8 cellular contexts compared by ENCODE assay signal in genomic region chr1:165424454-165425283, GRCh38. TPM values are rescaled to one million over a fixed set of nuclear protein-coding genes. Genes with fewer than 3 reads are reported as not detected.
DNase-seq lines count a peak whose midpoint lies in the region; ATAC-seq and TF ChIP-seq lines count a peak whose summit lies in the region.

No MANE protein-coding gene starts in this region.

- POLR2A ChIA-PET in CD8-positive, alpha-beta T cell (lab: Charles Lee), result no interaction called here

- H4K91ac ChIP-seq in neuronal stem cell (ENCODE audit: low read depth, low read length, poor library complexity), result no peak overlapping the region

- peak overlapping the region; percentile 75 for H3K4me3 Mint-ChIP-seq in CD8-positive, alpha-beta T cell
- peak overlapping the region; percentile 70 for H3K4me3 Mint-ChIP-seq in activated naive CD8-positive, alpha-beta T cell treated with anti-CD3 and anti-CD28 coated beads, Interleukin-2, amount 50 U/mL, for 24 hours

- no peak for TF ChIP-seq POLR2A in erythroblast (IDR thresholded peaks at IDR 0.05; ENCODE audit: low read length)

- H3K4me2 ChIP-seq in neuronal stem cell (ENCODE audit: insufficient read depth, low read length, poor library complexity, severe bottlenecking), result no peak overlapping the region

- no peak overlapping the region for H3K23ac ChIP-seq in neuronal stem cell (ENCODE audit: low read depth, low read length, poor library complexity)

- H3K4me3 ChIP-seq in CD8-positive, alpha-beta T cell (ENCODE audit: low read depth, low read length), result peak overlapping the region; percentile 24
- H3K4me3 ChIP-seq in mucosa of stomach (ENCODE audit: low read length) (peak overlapping the region; percentile 37), neuronal stem cell (ENCODE audit: low read length in 2 of 2) (no peak overlapping the region)

- no peak overlapping the region for H2AK5ac ChIP-seq in neuronal stem cell (ENCODE audit: low read depth, low read length)

- no peaks in the 10 kb centered on the region for H3K9me3 Mint-ChIP-seq in CD8-positive, alpha-beta T cell
- no peaks in the 10 kb centered on the region for H3K9me3 Mint-ChIP-seq in activated naive CD8-positive, alpha-beta T cell treated with anti-CD3 and anti-CD28 coated beads, Interleukin-2, amount 50 U/mL, for 24 hours

- no peak overlapping the region for H3K4ac ChIP-seq in neuronal stem cell (ENCODE audit: low read length)

- no peak overlapping the region for H2BK5ac ChIP-seq in neuronal stem cell (ENCODE audit: low read length)

- H3K27ac ChIP-seq in CD8-positive, alpha-beta T cell (ENCODE audit: low read depth, low read length), result peak overlapping the region; percentile 0
- no peak overlapping the region for H3K27ac ChIP-seq in neuronal stem cell (replicated peaks; ENCODE audit: low read length)

- no peak overlapping the region for H3K18ac ChIP-seq in neuronal stem cell (ENCODE audit: low read length)

- H3K4me1 ChIP-seq in CD8-positive, alpha-beta T cell (ENCODE audit: insufficient read depth, low read length), result peaks cover 21% of the 10 kb centered on the region
- H3K4me1 ChIP-seq in mucosa of stomach (ENCODE audit: control insufficient read depth, insufficient read depth, low read length) (peaks cover 6% of the 10 kb centered on the region), neuronal stem cell (ENCODE audit: control insufficient read depth in 2 of 2, insufficient read depth in 1 of 2, low read depth in 1 of 2, low read length in 2 of 2) (no peaks in the 10 kb centered on the region)

- H3K14ac ChIP-seq in neuronal stem cell (ENCODE audit: low read length), result no peak overlapping the region

- H3K27ac Mint-ChIP-seq in CD8-positive, alpha-beta T cell, result peak overlapping the region; percentile 82
- peak overlapping the region; percentile 30 for H3K27ac Mint-ChIP-seq in activated naive CD8-positive, alpha-beta T cell treated with anti-CD3 and anti-CD28 coated beads, Interleukin-2, amount 50 U/mL, for 24 hours

- H2BK15ac ChIP-seq in neuronal stem cell (ENCODE audit: low read length), result no peak overlapping the region

- no peak for TF ChIP-seq CTCF in CD8-positive, alpha-beta T cell (IDR thresholded peaks at IDR 0.05)

- H3K36me3 Mint-ChIP-seq in CD8-positive, alpha-beta T cell, result no peaks in the 10 kb centered on the region
- H3K36me3 Mint-ChIP-seq in activated naive CD8-positive, alpha-beta T cell treated with anti-CD3 and anti-CD28 coated beads, Interleukin-2, amount 50 U/mL, for 24 hours (ENCODE audit: low read depth), result no peaks in the 10 kb centered on the region

- H3K4me1 Mint-ChIP-seq in CD8-positive, alpha-beta T cell (ENCODE audit: low read depth), result peaks cover 25% of the 10 kb centered on the region
- H3K4me1 Mint-ChIP-seq in activated naive CD8-positive, alpha-beta T cell treated with anti-CD3 and anti-CD28 coated beads, Interleukin-2, amount 50 U/mL, for 24 hours, result peaks cover 20% of the 10 kb centered on the region

- no peaks in the 10 kb centered on the region for H3K79me1 ChIP-seq in neuronal stem cell (ENCODE audit: low read depth, low read length)

- no peak overlapping the region for H2AFZ ChIP-seq in neuronal stem cell (ENCODE audit: low read length)

- no peaks in the 10 kb centered on the region for H3K36me3 ChIP-seq in CD8-positive, alpha-beta T cell (ENCODE audit: insufficient read depth, low read length)
- H3K36me3 ChIP-seq in mucosa of stomach (ENCODE audit: control insufficient read depth, insufficient read depth, low read length) (no peaks in the 10 kb centered on the region), neuronal stem cell (replicated peaks in 1 of 2; ENCODE audit: control insufficient read depth in 2 of 2, insufficient read depth in 2 of 2, low read length in 2 of 2) (no peaks in the 10 kb centered on the region)

- no peak overlapping the region for H2BK12ac ChIP-seq in neuronal stem cell (ENCODE audit: low read length)

- H2BK120ac ChIP-seq in neuronal stem cell (ENCODE audit: low read depth, low read length), result no peak overlapping the region

- H3K9ac ChIP-seq in mucosa of stomach (ENCODE audit: low read length) (peak overlapping the region; percentile 9), neuronal stem cell (ENCODE audit: low read depth, low read length, poor library complexity) (no peak overlapping the region)

- WGBS in neuronal stem cell (ENCODE audit: extremely low coverage in 2 of 2, insufficient read length in 2 of 2, insufficient replicate concordance in 1 of 2), 2 donors, result no CpG with 5 or more reads among the region's 10 CpGs

- no peaks in the 10 kb centered on the region for H3K27me3 ChIP-seq in CD8-positive, alpha-beta T cell (ENCODE audit: insufficient read depth, low read length)
- no peaks in the 10 kb centered on the region for H3K27me3 ChIP-seq in mucosa of stomach (ENCODE audit: control insufficient read depth, insufficient read depth, low read length)
- no peaks in the 10 kb centered on the region for H3K27me3 ChIP-seq in neuronal stem cell (ENCODE audit: control insufficient read depth in 3 of 3, insufficient read depth in 3 of 3, low read depth in 1 of 3, low read length in 3 of 3)

- peak; percentile 62 for ATAC-seq in CD8-positive, alpha-beta T cell
- ATAC-seq in HG02759 (IDR thresholded peaks at IDR 0.05; ENCODE audit: unreplicated experiment), result peak; percentile 67
- ATAC-seq in activated naive CD8-positive, alpha-beta T cell treated with anti-CD3 and anti-CD28 coated beads, Interleukin-2, amount 50 U/mL, for 24 hours, result peak; percentile 41

- CTCF ChIA-PET in CD8-positive, alpha-beta T cell (lab: Charles Lee), result interaction anchor here (0.7 kb wide), 2 partner anchors 169 to 489 kb away, joined by 3 read pairs; no protein-coding TSS in a partner anchor

- H3K9me3 ChIP-seq in CD8-positive, alpha-beta T cell (ENCODE audit: low read length), result no peaks in the 10 kb centered on the region
- H3K9me3 ChIP-seq in mucosa of stomach (ENCODE audit: control insufficient read depth, low read length) (no peaks in the 10 kb centered on the region), neuronal stem cell (replicated peaks in 1 of 2; ENCODE audit: control insufficient read depth in 2 of 2, insufficient read depth in 1 of 2, low read depth in 1 of 2, low read length in 2 of 2) (no peaks in the 10 kb centered on the region)

- intact Hi-C loops in CD8-positive, alpha-beta T cell (cut with DNase I, micrococcal nuclease), result loop anchor here in 1 of 2 experiments (2.0 kb wide), 1 partner anchor 20 kb away; the partner anchor contains the start of gene RXRG

- DNase-seq in CD8-positive, alpha-beta T cell, result no peak
- no peak for DNase-seq in activated naive CD8-positive, alpha-beta T cell treated with anti-CD3 and anti-CD28 coated beads, Interleukin-2, amount 50 U/mL, for 24 hours
- DNase-seq in stimulated activated CD4-positive, alpha-beta T cell treated with anti-CD3 and anti-CD28 coated beads, Interleukin-2, amount 100 ng/mL, for 24 hours, result no peak
- DNase-seq in NCI-H82 (lab: John Stamatoyannopoulos, UW) (no peak), neuronal stem cell (ENCODE audit: low spot score) (no peak), erythroblast (lab: John Stamatoyannopoulos, UW) (no peak)

- H4K8ac ChIP-seq in neuronal stem cell (ENCODE audit: low read depth, low read length), result no peak overlapping the region

- H3K27me3 Mint-ChIP-seq in CD8-positive, alpha-beta T cell (ENCODE audit: low read depth), result peaks cover under 1% of the 10 kb centered on the region
- H3K27me3 Mint-ChIP-seq in activated naive CD8-positive, alpha-beta T cell treated with anti-CD3 and anti-CD28 coated beads, Interleukin-2, amount 50 U/mL, for 24 hours, result peaks cover 2% of the 10 kb centered on the region

RNA-seq across cellular contexts. Expression of gene RXRG, which starts 20.3 kb away (rescaled TPM):
- not detected for total RNA-seq in CD8-positive, alpha-beta T cell
- polyA plus RNA-seq in neuronal stem cell (2013, experiment 1 of 2), result 0.01 TPM
- polyA plus RNA-seq in neuronal stem cell (2013, experiment 2 of 2), result not detected

Comparison
In these comparisons a context has a peak if more than half of its experiments do, and no peak if none do; other contexts are left out.
1. H3K4me3 ChIP-seq: peak in CD8-positive, alpha-beta T cell (single experiment) and mucosa of stomach (single experiment); none in neuronal stem cell (0 of 2).
2. Peak in every context shown above with its lines, with median percentiles within 50 percentile points of each other: ATAC-seq.